8 cellular contexts compared by ENCODE assay signal in genomic region chr2:9675369-9676351, GRCh38. TPM values are rescaled to one million over a fixed set of nuclear protein-coding genes. Genes with fewer than 3 reads are reported as not detected.
DNase-seq lines count a peak whose midpoint lies in the region; ATAC-seq and TF ChIP-seq lines count a peak whose summit lies in the region.

No MANE protein-coding gene starts in this region.

- H3K4me1 ChIP-seq in mesodermal cell (ENCODE audit: control insufficient read depth, insufficient read depth, low read length, poor library complexity, severe bottlenecking) = peaks cover 28% of the 10 kb centered on the region

- ATAC-seq in HG03097 (IDR thresholded peaks at IDR 0.05; ENCODE audit: low FRiP score, unreplicated experiment) = no peak

- TF ChIP-seq CTCF in choroid plexus epithelial cell (conservative IDR thresholded peaks at IDR 0.05; ENCODE audit: low read depth, low read length) = no peak

- no peaks in the 10 kb centered on the region for H3K36me3 ChIP-seq in mesodermal cell (ENCODE audit: control insufficient read depth, insufficient read depth, low read length)

- DNase-seq in COLO829 (ENCODE audit: low spot score) (peak; percentile 85), NCI-H1436 (lab: John Stamatoyannopoulos, UW) (peak; percentile 20), choroid plexus epithelial cell (ENCODE audit: low read depth) (peak; percentile 90), germinal center (ENCODE audit: low spot score) (no peak), SHP77 (lab: John Stamatoyannopoulos, UW) (no peak)
- no peak for DNase-seq in activated CD4-positive, alpha-beta T cell treated with anti-CD3 and anti-CD28 coated beads, Interleukin-2, amount 50 U/mL, for 1 hour

- no peaks in the 10 kb centered on the region for H3K9me3 ChIP-seq in mesodermal cell (ENCODE audit: control insufficient read depth, low read length)

- 18 to 26% methylated on average over 11 to 13 of the region's 14 CpGs for whole genome bisulfite sequencing in mesodermal cell (ENCODE audit: insufficient coverage in 2 of 2), 2 experiments

- H3K27ac ChIP-seq in mesodermal cell (ENCODE audit: low read depth, low read length, severe bottlenecking) = peak overlapping the region; percentile 94

- H3K4me3 ChIP-seq in choroid plexus epithelial cell (ENCODE audit: low read depth, low read length) (peak overlapping the region; percentile 42), mesodermal cell (ENCODE audit: extremely low read depth, insufficient read depth, low read length, poor library complexity, severe bottlenecking) (no peak overlapping the region)

RNA-seq across cellular contexts. Expression of gene YWHAQ, which starts 44.9 kb away (rescaled TPM):
- polyA plus RNA-seq in mesodermal cell (2013, experiment 1 of 2) = 559 TPM
- 570 TPM for polyA plus RNA-seq in mesodermal cell (2013, experiment 2 of 2)

Comparison
In these comparisons a context has a peak if more than half of its experiments do, and no peak if none do; other contexts are left out.
1. DNase-seq: peak in COLO829 (single experiment), NCI-H1436 (single experiment) and choroid plexus epithelial cell (single experiment); none in germinal center (single experiment), activated CD4-positive, alpha-beta T cell treated with anti-CD3 and anti-CD28 coated beads, Interleukin-2, amount 50 U/mL, for 1 hour (single experiment) and SHP77 (0 of 2).